21 cellular contexts compared by ENCODE assay signal in genomic region chr7:128024154-128024553, GRCh38. TPM values are rescaled to one million over a fixed set of nuclear protein-coding genes. Genes with fewer than 3 reads are reported as not detected.
DNase-seq lines count a peak whose midpoint lies in the region; ATAC-seq, FAIRE-seq and TF ChIP-seq lines count a peak whose summit lies in the region.
"Had no signal": no experiment of that assay in that cellular context is flagged by ENCODE, and none has a peak within 500 bp of the region (broad histone marks: within the 10 kb centered on the region; RNA-seq: fewer than 3 reads in every experiment).

No MANE protein-coding gene starts in this region.

- 86% methylated on average over 3 of the region's 3 CpGs for WGBS in pancreas, 2 donors

- intact Hi-C loops in pancreas (cut with DNase I): no loop called here

- H3K4me2 ChIP-seq in BLaER1 treated with 17β-estradiol and CSF1 and Interleukin-3, amounts not matched to agents 10 nM and 100 nM: peak overlapping the region; percentile 93 to 100 (median 96)
- peak overlapping the region; percentile 74 for H3K4me2 ChIP-seq in Karpas-422 (ENCODE audit: low read depth, low read length, poor library complexity, severe bottlenecking)

- peak overlapping the region; percentile 5 for H3K4me3 Mint-ChIP-seq in glutamatergic neuron (ENCODE audit: unreplicated experiment)
- H3K4me3 Mint-ChIP-seq: H9 had no signal

- H3K9me3 Mint-ChIP-seq in glutamatergic neuron (ENCODE audit: unreplicated experiment): peaks cover 17% of the 10 kb centered on the region
- H3K9me3 Mint-ChIP-seq: H9 had no signal

- H3K27ac Mint-ChIP-seq in glutamatergic neuron (ENCODE audit: unreplicated experiment): no peak overlapping the region
- H3K27ac Mint-ChIP-seq: H9 had no signal

- H3K36me3 Mint-ChIP-seq in glutamatergic neuron (ENCODE audit: unreplicated experiment): peaks cover 4% of the 10 kb centered on the region

- H3K79me2 ChIP-seq in Karpas-422 (ENCODE audit: low read length): peaks cover 98% of the 10 kb centered on the region

- H3K9ac ChIP-seq in BLaER1 treated with 17β-estradiol and CSF1 and Interleukin-3, amounts not matched to agents 10 nM and 100 nM: peak overlapping the region in 4 of 11 experiments; percentile 2 to 91 (median 6); a peak in 5 of 22 replicates
- peak overlapping the region; percentile 67 for H3K9ac ChIP-seq in Karpas-422 (ENCODE audit: low read length)

- H3K27me3 ChIP-seq in BLaER1 treated with 17β-estradiol and CSF1 and Interleukin-3, amounts not matched to agents 10 nM and 100 nM: no peaks in the 10 kb centered on the region
- H3K27me3 ChIP-seq in Karpas-422 (ENCODE audit: low read length): no peaks in the 10 kb centered on the region
- no peaks in the 10 kb centered on the region for H3K27me3 ChIP-seq in pancreas

- peaks cover 42 to 98% (median 91%) of the 10 kb centered on the region in 11 experiments; a peak in 21 of 22 replicates for H4K20me1 ChIP-seq in BLaER1 treated with 17β-estradiol and CSF1 and Interleukin-3, amounts not matched to agents 10 nM and 100 nM
- H4K20me1 ChIP-seq in Karpas-422 (ENCODE audit: insufficient read depth, low read depth, low read length): peaks cover 28% of the 10 kb centered on the region

- peaks cover 67 to 93% (median 81%) of the 10 kb centered on the region in 10 experiments for H3K4me1 ChIP-seq in BLaER1 treated with 17β-estradiol and CSF1 and Interleukin-3, amounts not matched to agents 10 nM and 100 nM
- H3K4me1 ChIP-seq in Karpas-422 (ENCODE audit: low read length) (peaks cover 95% of the 10 kb centered on the region), pancreas (no peaks in the 10 kb centered on the region)

- H3K36me3 ChIP-seq in BLaER1 treated with 17β-estradiol and CSF1 and Interleukin-3, amounts not matched to agents 10 nM and 100 nM: peaks cover 12 to 88% (median 77%) of the 10 kb centered on the region in 11 experiments
- H3K36me3 ChIP-seq in Karpas-422 (ENCODE audit: insufficient read depth, low read length): peaks cover 39% of the 10 kb centered on the region
- no peaks in the 10 kb centered on the region for H3K36me3 ChIP-seq in pancreas

- ATAC-seq in SK-N-SH treated with all-trans-retinoic acid at 6 μM for 48 hours (no peak), GM19397 (IDR thresholded peaks at IDR 0.05; ENCODE audit: unreplicated experiment) (no peak), pancreas (no peak)

- H3K27ac ChIP-seq in BLaER1 treated with 17β-estradiol and CSF1 and Interleukin-3, amounts not matched to agents 10 nM and 100 nM: peak overlapping the region in 9 of 11 experiments; percentile 1 to 74 (median 69); a peak in 15 of 22 replicates
- H3K27ac ChIP-seq in Karpas-422 (ENCODE audit: low read length) (peak overlapping the region; percentile 87), pancreas (no peak overlapping the region)

- no peak for DNase-seq in Karpas-422
- DNase-seq in glutamatergic neuron: no peak
- DNase-seq in NCI-H1092 treated with DMSO at 0.1 percent for 48 hours (lab: John Stamatoyannopoulos, UW): no peak
- DNase-seq in pancreas: no peak
- no peak for DNase-seq in NCI-H526 (lab: John Stamatoyannopoulos, UW)
- DNase-seq: DMS53, GDM1, H9, NCI-H1092, NCI-H1436 treated with DMSO at 0.1 percent for 48 hours, NCI-H1930, NCI-H226, NCI-H510A treated with DMSO at 0.1 percent for 48 hours, NCI-H82, Right ventricle myocardium superior had no signal

- no peaks in the 10 kb centered on the region for H3K9me2 ChIP-seq in Karpas-422 (replicated peaks; ENCODE audit: insufficient read depth, low read length)

- peaks cover 0 to 3% (median 0%) of the 10 kb centered on the region in 11 experiments; a peak in 3 of 22 replicates for H3K9me3 ChIP-seq in BLaER1 treated with 17β-estradiol and CSF1 and Interleukin-3, amounts not matched to agents 10 nM and 100 nM (replicated peaks in 1 of 11)
- H3K9me3 ChIP-seq in Karpas-422 (ENCODE audit: low read length) (no peaks in the 10 kb centered on the region), pancreas (no peaks in the 10 kb centered on the region)

- no peak overlapping the region for H2AFZ ChIP-seq in Karpas-422 (ENCODE audit: low read length)

- peak overlapping the region in 5 of 10 experiments; percentile 84 to 95 (median 91); a peak in 5 of 20 replicates for H3K4me3 ChIP-seq in BLaER1 treated with 17β-estradiol and CSF1 and Interleukin-3, amounts not matched to agents 10 nM and 100 nM
- no peak overlapping the region; the same call in 1 of the 2 replicates for H3K4me3 ChIP-seq in Karpas-422 (ENCODE audit: low read length)
- no peak overlapping the region for H3K4me3 ChIP-seq in pancreas

- TF ChIP-seq CTCF in glutamatergic neuron (IDR thresholded peaks at IDR 0.05; ENCODE audit: partially characterized antibody, unreplicated experiment) (no peak), pancreas (IDR thresholded peaks at IDR 0.05) (no peak)

- peaks cover 10% of the 10 kb centered on the region for H3K27me3 Mint-ChIP-seq in glutamatergic neuron (ENCODE audit: unreplicated experiment)

- H3K4me1 Mint-ChIP-seq in glutamatergic neuron (ENCODE audit: low read depth, unreplicated experiment): peaks cover 76% of the 10 kb centered on the region

- FAIRE-seq in pancreas (lab: Jason Lieb, UNC): no peak
- FAIRE-seq: A204.1, D721Med had no signal

TF ChIP-seq in SK-N-SH treated with all-trans-retinoic acid at 6 μM for 48 hours, 23 proteins besides CTCF, POLR2A, EP300 and RAD21 (continues in another document):
- TF ChIP-seq TCF4 (CRISPR knock-in tag; IDR thresholded peaks at IDR 0.05; ENCODE audit: borderline replicate concordance) (peak; percentile 45; the same call in 1 of the 2 replicates), ZFP30 (CRISPR knock-in tag; IDR thresholded peaks at IDR 0.05) (no peak), RARB (CRISPR knock-in tag; IDR thresholded peaks at IDR 0.05) (no peak), POU6F1 (CRISPR knock-in tag; IDR thresholded peaks at IDR 0.05; ENCODE audit: borderline replicate concordance, low read depth) (no peak), GLIS3 (CRISPR knock-in tag; IDR thresholded peaks at IDR 0.05) (no peak), ZNF70 (CRISPR knock-in tag; IDR thresholded peaks at IDR 0.05) (no peak), CREB5 (CRISPR knock-in tag; IDR thresholded peaks at IDR 0.05; ENCODE audit: low read depth) (no peak), TOX (CRISPR knock-in tag; IDR thresholded peaks at IDR 0.05; ENCODE audit: borderline replicate concordance) (no peak), BACH2 (CRISPR knock-in tag; IDR thresholded peaks at IDR 0.05; ENCODE audit: borderline replicate concordance) (no peak), ZC3H10 (CRISPR knock-in tag; IDR thresholded peaks at IDR 0.05) (no peak)
- TF ChIP-seq, protein P1, sequence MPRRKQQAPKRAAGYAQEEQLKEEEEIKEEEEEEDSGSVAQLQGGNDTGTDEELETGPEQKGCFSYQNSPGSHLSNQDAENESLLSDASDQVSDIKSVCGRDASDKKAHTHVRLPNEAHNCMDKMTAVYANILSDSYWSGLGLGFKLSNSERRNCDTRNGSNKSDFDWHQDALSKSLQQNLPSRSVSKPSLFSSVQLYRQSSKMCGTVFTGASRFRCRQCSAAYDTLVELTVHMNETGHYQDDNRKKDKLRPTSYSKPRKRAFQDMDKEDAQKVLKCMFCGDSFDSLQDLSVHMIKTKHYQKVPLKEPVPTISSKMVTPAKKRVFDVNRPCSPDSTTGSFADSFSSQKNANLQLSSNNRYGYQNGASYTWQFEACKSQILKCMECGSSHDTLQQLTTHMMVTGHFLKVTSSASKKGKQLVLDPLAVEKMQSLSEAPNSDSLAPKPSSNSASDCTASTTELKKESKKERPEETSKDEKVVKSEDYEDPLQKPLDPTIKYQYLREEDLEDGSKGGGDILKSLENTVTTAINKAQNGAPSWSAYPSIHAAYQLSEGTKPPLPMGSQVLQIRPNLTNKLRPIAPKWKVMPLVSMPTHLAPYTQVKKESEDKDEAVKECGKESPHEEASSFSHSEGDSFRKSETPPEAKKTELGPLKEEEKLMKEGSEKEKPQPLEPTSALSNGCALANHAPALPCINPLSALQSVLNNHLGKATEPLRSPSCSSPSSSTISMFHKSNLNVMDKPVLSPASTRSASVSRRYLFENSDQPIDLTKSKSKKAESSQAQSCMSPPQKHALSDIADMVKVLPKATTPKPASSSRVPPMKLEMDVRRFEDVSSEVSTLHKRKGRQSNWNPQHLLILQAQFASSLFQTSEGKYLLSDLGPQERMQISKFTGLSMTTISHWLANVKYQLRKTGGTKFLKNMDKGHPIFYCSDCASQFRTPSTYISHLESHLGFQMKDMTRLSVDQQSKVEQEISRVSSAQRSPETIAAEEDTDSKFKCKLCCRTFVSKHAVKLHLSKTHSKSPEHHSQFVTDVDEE (CRISPR knock-in tag; IDR thresholded peaks at IDR 0.05): peak; percentile 48; the same call in 1 of the 2 replicates

RNA-seq across cellular contexts. Expression of gene LRRC4, which starts 7.1 kb away (rescaled TPM):
- total RNA-seq in Karpas-422 (2014; rRNA removed; shearing (Covaris generic); ENCODE audit: low replicate concordance): 39.6 and 52.0 TPM in 2 replicates
- total RNA-seq in glutamatergic neuron (ENCODE audit: unreplicated experiment): 60.0 TPM
- 1 to 10 TPM in 2 of 6 donors, under 1 TPM in 4; 0.42 to 1.6 (median 0.84) TPM for total RNA-seq in pancreas
- polyA plus RNA-seq in pancreas: 1 to 10 TPM in 1 of 2 donors, under 1 TPM in 1; 0.76 to 2.4 TPM
- total RNA-seq: SK-MEL-5 had no signal

Comparison
In these comparisons a context has a peak if more than half of its experiments do, and no peak if none do; other contexts are left out.
1. H3K27ac ChIP-seq: peak in BLaER1 treated with 17β-estradiol and CSF1 and Interleukin-3, amounts not matched to agents 10 nM and 100 nM (9 of 11) and Karpas-422 (single experiment); none in pancreas (0 of 4).
2. RNA of gene LRRC4, which starts 7.1 kb away (total RNA-seq): 60.0 TPM in glutamatergic neuron (single experiment) and 39.6 to 52.0 TPM in Karpas-422; 0.42 to 1.6 TPM in pancreas; every median in the first group is over 10 times any median in the second.